ENCODE assay signal across 1 cellular context in genomic region chr21:36989199-36989698, GRCh38.
A peak's percentile ranks its signal among the peaks of the same experiment; 100 is the strongest.
TF ChIP-seq lines count a peak whose summit lies in the region.

No MANE protein-coding gene starts in this region.

TF ChIP-seq in HEK293, 187 proteins besides CTCF, POLR2A, EP300 and RAD21 (continued from another document):
- TF ChIP-seq ZNF121 (tag by site-specific recombination; IDR thresholded peaks at IDR 0.05) (0 out of 2 replicates have a peak, but pooled peaks have one; percentile 8), ZFP69B (tag by site-specific recombination; IDR thresholded peaks at IDR 0.05) (peak; percentile 60), ZNF629 (tag by site-specific recombination; IDR thresholded peaks at IDR 0.05) (peak; percentile 9; the same call in 1 of the 2 replicates), ZNF19 (tag by site-specific recombination; IDR thresholded peaks at IDR 0.05; ENCODE audit: low read depth) (peak; percentile 10; the same call in 1 of the 2 replicates), ZNF394 (tag by site-specific recombination; IDR thresholded peaks at IDR 0.05; ENCODE audit: borderline replicate concordance) (peak; percentile 58; the same call in 1 of the 2 replicates), OSR2 (tag by site-specific recombination; IDR thresholded peaks at IDR 0.05) (peak; percentile 50), ZNF639 (tag by site-specific recombination; IDR thresholded peaks at IDR 0.05) (0 out of 2 replicates have a peak, but pooled peaks have one; percentile 42), ZNF707 (tag by site-specific recombination; IDR thresholded peaks at IDR 0.05) (peak; percentile 41; the same call in 1 of the 2 replicates), ZEB2 (tag by site-specific recombination; IDR thresholded peaks at IDR 0.05) (0 out of 2 replicates have a peak, but pooled peaks have one; percentile 30), SETDB1 (IDR thresholded peaks at IDR 0.05; ENCODE audit: insufficient read length, low read length) (peak; percentile 15), ZNF324 (tag by site-specific recombination; IDR thresholded peaks at IDR 0.05) (peak; percentile 78), ZNF335 (tag by site-specific recombination; conservative IDR thresholded peaks at IDR 0.05) (peak; percentile 95), BCL11A (tag by site-specific recombination; IDR thresholded peaks at IDR 0.05; ENCODE audit: low read depth) (peak; percentile 22; the same call in 1 of the 2 replicates), WT1 (tag by site-specific recombination; IDR thresholded peaks at IDR 0.05) (0 out of 2 replicates have a peak, but pooled peaks have one; percentile 6), ZNF645 (tag by site-specific recombination; IDR thresholded peaks at IDR 0.05) (0 out of 2 replicates have a peak, but pooled peaks have one; percentile 40)
TF ChIP-seq in HEK293: peak in this region for 19; not testable (repeated sequence) for 168.
